18 cellular contexts compared by ENCODE assay signal in genomic region chr6:45442716-45443115, GRCh38.
"Had no signal": no experiment of that assay in that cellular context is flagged by ENCODE, and none has a peak within 500 bp of the region (broad histone marks: within the 10 kb centered on the region; RNA-seq: fewer than 3 reads in every experiment).

No MANE protein-coding gene starts in this region.

- DNase-seq: activated naive CD4-positive, alpha-beta T cell; activated T-cell treated with anti-CD3 and anti-CD28 coated beads, Interleukin-2, amount 50 U/mL, for 1 hour; colonic mucosa; effector CD4-positive, alpha-beta T cell; foreskin melanocyte; head of caudate nucleus; left colon; naive thymus-derived CD4-positive, alpha-beta T cell; nucleus accumbens; right cardiac atrium; spleen; stimulated activated CD4-positive, alpha-beta T cell treated with anti-CD3 and anti-CD28 coated beads, Interleukin-1b, Interleukin-23, amount 100 ng/mL, for 48 hours; stimulated activated naive CD4-positive, alpha-beta T cell had no signal

- H3K27ac Mint-ChIP-seq: progenitor cell of endocrine pancreas, type B pancreatic cell had no signal

- H3K27ac ChIP-seq: cardiac muscle cell, colonic mucosa, spleen had no signal

- H3K4me1 ChIP-seq: colonic mucosa had no signal

- H3K27me3 ChIP-seq: cardiac muscle cell, colonic mucosa, spleen had no signal

- ATAC-seq: left colon, right cardiac atrium, SK-N-SH treated with all-trans-retinoic acid at 6 μM for 48 hours had no signal

- H3K9me3 Mint-ChIP-seq: naive thymus-derived CD4-positive, alpha-beta T cell had no signal

- H3K36me3 ChIP-seq: cardiac muscle cell, colonic mucosa, spleen had no signal

- H3K4me3 Mint-ChIP-seq: naive thymus-derived CD4-positive, alpha-beta T cell; type B pancreatic cell had no signal

- H3K4me3 ChIP-seq: cardiac muscle cell, colonic mucosa, lung, spleen had no signal
